In the genomic region with DNA sequence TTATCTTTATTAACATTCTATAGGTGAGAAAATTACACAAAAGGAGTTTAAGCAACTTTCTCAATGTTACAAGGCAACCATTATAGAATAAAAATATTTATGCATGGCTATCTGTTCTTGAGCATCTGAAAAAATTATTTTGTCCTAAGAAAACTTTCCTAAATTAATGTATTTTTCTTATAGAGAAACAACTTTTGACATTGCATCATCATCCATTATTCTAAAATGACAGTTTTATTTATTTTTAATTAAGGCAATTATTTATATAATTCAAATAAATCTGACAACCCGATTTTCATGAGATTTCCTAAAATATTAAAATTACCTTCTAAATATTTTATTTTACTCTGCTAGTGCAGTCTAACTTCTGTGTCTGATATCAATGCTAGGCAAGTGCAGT, we compare ENCODE assay signal across 8 cellular contexts. TPM values are rescaled to one million over a fixed set of nuclear protein-coding genes. Genes with fewer than 3 reads are reported as not detected.
"Had no signal": no experiment of that assay in that cellular context is flagged by ENCODE, and none has a peak within 500 bp of the region (broad histone marks: within the 10 kb centered on the region; RNA-seq: fewer than 3 reads in every experiment).

No MANE protein-coding gene starts in this region.

- ATAC-seq: GM12878 had no signal

- DNase-seq: GDM1, GF-D8 had no signal

- H3K4me3 ChIP-seq: GM12878 had no signal

- FAIRE-seq: GM12878, GM12891, GM12892, GM18507, GM19239 had no signal

RNA-seq across cellular contexts. Expression of a gene that starts 4.8 kb away (rescaled TPM):
- total RNA-seq: G401, GM12878 had no signal
- polyA plus RNA-seq: GM12878 had no signal
